Comparison of ENCODE assay signal across 16 cellular contexts in genomic region chr9:92257327-92257726, GRCh38.
"Had no signal": no experiment of that assay in that cellular context is flagged by ENCODE, and none has a peak within 500 bp of the region (broad histone marks: within the 10 kb centered on the region; RNA-seq: fewer than 3 reads in every experiment).

No MANE protein-coding gene starts in this region.

- H3K27me3 Mint-ChIP-seq: activated B cell treated with CpG ODN at 0.5 μM for 24 hours; activated naive CD4-positive, alpha-beta T cell treated with anti-CD3 and anti-CD28 coated beads, Interleukin-2, amount 50 U/mL, for 24 hours; dendritic cell treated with granulocyte-macrophage colony-stimulating factor and Interleukin-4, amounts not matched to agents 40 ng/mL and 50 ng/mL, for 4 days; stimulated activated naive B cell treated with anti-CD40 and anti-IgM and Interleukin-4, amounts not matched to agents 10 μg/mL and 1 μg/mL and 100 μg/mL, for 72 hours had no signal

- H3K4me3 Mint-ChIP-seq: activated B cell treated with CpG ODN at 0.5 μM for 24 hours; activated naive CD4-positive, alpha-beta T cell treated with anti-CD3 and anti-CD28 coated beads, Interleukin-2, amount 50 U/mL, for 24 hours; activated T-cell treated with anti-CD3 and anti-CD28 coated beads, Interleukin-2, amount 50 U/mL, for 72 hours; dendritic cell treated with granulocyte-macrophage colony-stimulating factor and Interleukin-4, amounts not matched to agents 40 ng/mL and 50 ng/mL, for 4 days; neural crest cell; stimulated activated naive B cell treated with anti-CD40 and anti-IgM and Interleukin-4, amounts not matched to agents 10 μg/mL and 1 μg/mL and 100 μg/mL, for 72 hours had no signal

- H3K9me3 Mint-ChIP-seq: activated B cell treated with CpG ODN at 0.5 μM for 24 hours; activated naive CD4-positive, alpha-beta T cell treated with anti-CD3 and anti-CD28 coated beads, Interleukin-2, amount 50 U/mL, for 24 hours; activated T-cell treated with anti-CD3 and anti-CD28 coated beads, Interleukin-2, amount 50 U/mL, for 72 hours; dendritic cell treated with granulocyte-macrophage colony-stimulating factor and Interleukin-4, amounts not matched to agents 40 ng/mL and 50 ng/mL, for 4 days; neural crest cell; stimulated activated naive B cell treated with anti-CD40 and anti-IgM and Interleukin-4, amounts not matched to agents 10 μg/mL and 1 μg/mL and 100 μg/mL, for 72 hours had no signal

- H3K4me1 Mint-ChIP-seq: activated B cell treated with CpG ODN at 0.5 μM for 24 hours; activated naive CD4-positive, alpha-beta T cell treated with anti-CD3 and anti-CD28 coated beads, Interleukin-2, amount 50 U/mL, for 24 hours; neural crest cell; stimulated activated naive B cell treated with anti-CD40 and anti-IgM and Interleukin-4, amounts not matched to agents 10 μg/mL and 1 μg/mL and 100 μg/mL, for 72 hours had no signal

- H3K27ac Mint-ChIP-seq: activated B cell treated with CpG ODN at 0.5 μM for 24 hours; activated naive CD4-positive, alpha-beta T cell treated with anti-CD3 and anti-CD28 coated beads, Interleukin-2, amount 50 U/mL, for 24 hours; activated T-cell treated with anti-CD3 and anti-CD28 coated beads, Interleukin-2, amount 50 U/mL, for 72 hours; dendritic cell treated with granulocyte-macrophage colony-stimulating factor and Interleukin-4, amounts not matched to agents 40 ng/mL and 50 ng/mL, for 4 days; stimulated activated naive B cell treated with anti-CD40 and anti-IgM and Interleukin-4, amounts not matched to agents 10 μg/mL and 1 μg/mL and 100 μg/mL, for 72 hours had no signal

- DNase-seq: activated B cell treated with CpG ODN at 0.5 μM for 24 hours; activated CD4-positive, alpha-beta T cell treated with anti-CD3 and anti-CD28 coated beads for 48 hours; activated effector memory CD4-positive, alpha-beta T cell treated with anti-CD3 and anti-CD28 coated beads, Interleukin-2, amount 50 U/mL, for 16 hours; activated T-cell treated with anti-CD3 and anti-CD28 coated beads, Interleukin-2, amount 50 U/mL, for 72 hours; adrenal gland; effector CD8-positive, alpha-beta T cell; gastrocnemius medialis; head of caudate nucleus; left ventricle myocardium inferior; mammary epithelial cell; retina; stimulated activated naive B cell treated with anti-CD40 and anti-IgM and Interleukin-4, amounts not matched to agents 10 μg/mL and 1 μg/mL and 100 μg/mL, for 72 hours; T-helper 9 cell had no signal
